In the genomic region with DNA sequence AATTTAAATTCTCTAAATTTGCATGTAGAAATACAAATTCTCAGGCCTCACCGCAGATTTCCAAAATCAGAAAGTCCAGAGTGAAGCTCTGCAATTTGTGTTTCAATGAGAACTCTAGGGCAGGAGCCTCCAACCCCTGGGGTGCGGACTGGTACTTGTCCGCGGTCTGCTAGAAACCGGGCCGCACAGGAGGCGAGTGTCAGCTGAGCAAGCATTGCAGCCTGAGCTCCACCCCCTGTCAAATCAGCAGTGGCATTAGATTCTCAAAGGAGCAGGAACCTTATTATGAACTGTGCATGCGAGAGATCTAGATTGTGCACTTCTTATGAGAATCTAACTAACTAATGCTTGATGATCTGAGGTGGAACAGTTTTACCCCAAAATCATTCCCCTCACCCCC, we compare ENCODE assay signal across 13 cellular contexts.
DNase-seq lines count a peak whose midpoint lies in the region; FAIRE-seq and TF ChIP-seq lines count a peak whose summit lies in the region.
"Had no signal": no experiment of that assay in that cellular context is flagged by ENCODE, and none has a peak within 500 bp of the region (broad histone marks: within the 10 kb centered on the region; RNA-seq: fewer than 3 reads in every experiment).

No MANE protein-coding gene starts in this region.

- H3K9me2 ChIP-seq in hepatocyte (replicated peaks; ENCODE audit: insufficient read depth): no peaks in the 10 kb centered on the region

- no peak for FAIRE-seq in RCC 7860 (lab: Jason Lieb, UNC)

- peak overlapping the region; percentile 55 for H3K4me2 ChIP-seq in hepatocyte

- H3K4me3 ChIP-seq in hepatocyte (no peak overlapping the region), Peyer's patch (no peak overlapping the region), tibial artery (no peak overlapping the region)

- H3K79me2 ChIP-seq in hepatocyte: no peaks in the 10 kb centered on the region

- H3K9me3 ChIP-seq in hepatocyte (ENCODE audit: low read depth) (no peaks in the 10 kb centered on the region), Peyer's patch (no peaks in the 10 kb centered on the region), tibial artery (peaks cover 0 to 3% (median 0%) of the 10 kb centered on the region in 3 donors)

- H2AFZ ChIP-seq in hepatocyte: no peak overlapping the region

- peak; percentile 7 for DNase-seq in DMS53 (lab: John Stamatoyannopoulos, UW)
- DNase-seq in DMS53 treated with DMSO at 0.1 percent for 48 hours (lab: John Stamatoyannopoulos, UW; ENCODE audit: unreplicated experiment): no peak
- DNase-seq in NCI-H345 (lab: John Stamatoyannopoulos, UW): peak; percentile 62
- DNase-seq in hepatocyte (ENCODE audit: low spot score): peak; percentile 19
- DNase-seq in retina: peak; percentile 47
- DNase-seq in Peyer's patch: no peak
- DNase-seq in tibial artery: no peak
- no peak for DNase-seq in RCC 7860 (ENCODE audit: low spot score)
- DNase-seq: activated effector memory CD4-positive, alpha-beta T cell treated with anti-CD3 and anti-CD28 coated beads, Interleukin-2, amount 50 U/mL, for 16 hours; CD4-positive, alpha-beta T cell; GF-D8; NCI-H2171 had no signal

- H4K20me1 ChIP-seq in hepatocyte (ENCODE audit: insufficient read depth, poor library complexity, severe bottlenecking): no peaks in the 10 kb centered on the region

- H3K27ac ChIP-seq in hepatocyte (no peak overlapping the region), Peyer's patch (no peak overlapping the region), tibial artery (no peak overlapping the region)
- H3K27ac ChIP-seq: 22Rv1 had no signal

- H3K4me1 ChIP-seq in hepatocyte (ENCODE audit: insufficient read depth) (peaks cover 5% of the 10 kb centered on the region), Peyer's patch (no peaks in the 10 kb centered on the region), tibial artery (no peaks in the 10 kb centered on the region)

- H3K27me3 ChIP-seq in hepatocyte: no peaks in the 10 kb centered on the region
- H3K27me3 ChIP-seq in Peyer's patch: no peaks in the 10 kb centered on the region
- H3K27me3 ChIP-seq in tibial artery: no peaks in the 10 kb centered on the region

- intact Hi-C loops in tibial artery (cut with DNase I; ENCODE audit: low total_unique reads): no loop called here

- H3K36me3 ChIP-seq in hepatocyte (replicated peaks; ENCODE audit: insufficient read depth, low read depth): no peaks in the 10 kb centered on the region
- H3K36me3 ChIP-seq in Peyer's patch: no peaks in the 10 kb centered on the region
- H3K36me3 ChIP-seq in tibial artery: no peaks in the 10 kb centered on the region

- 32% methylated on average over 8 of the region's 8 CpGs for WGBS in hepatocyte (ENCODE audit: low lambda C conversion rate, missing lambda C conversion rate)

- no peak for TF ChIP-seq POLR2A in Peyer's patch (IDR thresholded peaks at IDR 0.05)

- TF ChIP-seq CTCF in hepatocyte (IDR thresholded peaks at IDR 0.05; ENCODE audit: poor library complexity) (no peak), Peyer's patch (IDR thresholded peaks at IDR 0.05) (no peak), tibial artery (IDR thresholded peaks at IDR 0.05) (no peak)

Comparison
In these comparisons a context has a peak if more than half of its experiments do, and no peak if none do; other contexts are left out.
1. DNase-seq: peak in DMS53 (single experiment), NCI-H345 (single experiment), hepatocyte (single experiment) and retina (single experiment); none in DMS53 treated with DMSO at 0.1 percent for 48 hours (single experiment), Peyer's patch (0 of 3), tibial artery (0 of 2) and RCC 7860 (single experiment).